Comparison of ENCODE assay signal across 22 cellular contexts in the genomic region with DNA sequence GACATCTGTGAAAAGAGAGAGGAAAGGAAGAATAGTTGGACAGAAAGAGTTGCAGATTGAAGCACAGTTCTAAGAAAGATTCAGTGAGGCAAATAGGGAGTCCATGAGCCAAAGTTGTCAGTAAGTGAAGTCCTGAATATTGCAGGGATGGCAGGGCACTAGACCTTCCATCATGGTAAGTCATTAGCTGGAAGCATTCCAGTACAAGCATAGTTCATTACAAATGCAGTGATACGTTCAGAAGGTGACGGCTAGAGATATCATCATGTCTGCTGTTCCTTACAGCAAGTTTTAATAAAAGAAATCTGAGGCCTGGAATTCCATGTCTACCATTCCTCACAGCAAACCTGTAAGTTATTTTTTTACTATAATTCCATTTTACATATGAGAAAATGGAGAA.
A peak's percentile ranks its signal among the peaks of the same experiment; 100 is the strongest.
DNase-seq lines count a peak whose midpoint lies in the region; ATAC-seq and TF ChIP-seq lines count a peak whose summit lies in the region.
"Had no signal": no experiment of that assay in that cellular context is flagged by ENCODE, and none has a peak within 500 bp of the region (broad histone marks: within the 10 kb centered on the region; RNA-seq: fewer than 3 reads in every experiment).

No MANE protein-coding gene starts in this region.

- no peaks in the 10 kb centered on the region for H3K79me2 ChIP-seq in SK-N-SH (ENCODE audit: insufficient read depth)
- no peaks in the 10 kb centered on the region for H3K79me2 ChIP-seq in PC-3 (ENCODE audit: low read length)

- no peak for TF ChIP-seq RAD21 in SK-N-SH (IDR thresholded peaks at IDR 0.05; ENCODE audit: low read length)

- H3K27me3 Mint-ChIP-seq in CD8-positive, alpha-beta memory T cell: no peaks in the 10 kb centered on the region

- H3K36me3 Mint-ChIP-seq in CD8-positive, alpha-beta memory T cell: no peaks in the 10 kb centered on the region

- H4K20me1 ChIP-seq in SK-N-SH (ENCODE audit: insufficient read depth): no peaks in the 10 kb centered on the region
- no peaks in the 10 kb centered on the region for H4K20me1 ChIP-seq in PC-3 (ENCODE audit: low read length)

- no peak for TF ChIP-seq EP300 in SK-N-SH (IDR thresholded peaks at IDR 0.05; ENCODE audit: borderline replicate concordance in 1 of 2, low read depth in 1 of 2, low read length in 1 of 2)

- H3K9me3 Mint-ChIP-seq in CD8-positive, alpha-beta memory T cell: peaks cover 2 to 42% (median 7%) of the 10 kb centered on the region in 5 donors
- H3K9me3 Mint-ChIP-seq: GM23338, H9 had no signal

- H3K27ac ChIP-seq in SK-N-SH (ENCODE audit: low read depth in 2 of 2, low read length in 1 of 2): no peak overlapping the region
- H3K27ac ChIP-seq in PC-3 (ENCODE audit: low read length): no peak overlapping the region
- H3K27ac ChIP-seq in CD8-positive, alpha-beta memory T cell (ENCODE audit: low read depth, low read length): no peak overlapping the region
- H3K27ac ChIP-seq: SK-N-MC had no signal

- H3K36me3 ChIP-seq in SK-N-SH (replicated peaks in 1 of 2; ENCODE audit: control insufficient read depth in 1 of 2, insufficient read depth in 2 of 2, low read length in 1 of 2) (no peaks in the 10 kb centered on the region), PC-3 (ENCODE audit: low read depth, low read length) (no peaks in the 10 kb centered on the region)
- H3K36me3 ChIP-seq in CD8-positive, alpha-beta memory T cell (ENCODE audit: insufficient read depth, low read length): no peaks in the 10 kb centered on the region

- H3K4me1 ChIP-seq in SK-N-SH (ENCODE audit: control insufficient read depth in 1 of 2, insufficient read depth in 2 of 2, low read depth in 1 of 2, low read length in 1 of 2) (peaks cover 0 to 3% of the 10 kb centered on the region in 2 experiments; a peak in 1 of 4 replicates), PC-3 (ENCODE audit: insufficient read depth, low read length) (no peaks in the 10 kb centered on the region)
- no peaks in the 10 kb centered on the region for H3K4me1 ChIP-seq in CD8-positive, alpha-beta memory T cell (ENCODE audit: insufficient read depth, low read length)

- CTCF ChIA-PET in SK-N-SH (lab: Yijun Ruan, JAX) (no interaction called here), PC-3 (lab: Charles Lee) (no interaction called here)
- CTCF ChIA-PET in CD8-positive, alpha-beta memory T cell (lab: Charles Lee): no interaction called here

- DNase-seq in SK-N-SH (no peak), PC-3 (peak; percentile 27), epithelial cell of proximal tubule (ENCODE audit: low read depth) (peak; percentile 7), renal cortical epithelial cell (ENCODE audit: low read depth) (peak; percentile 15), NCI-H2107 treated with DMSO at 0.1 percent for 48 hours (lab: John Stamatoyannopoulos, UW; ENCODE audit: unreplicated experiment) (no peak)
- DNase-seq in CD8-positive, alpha-beta memory T cell: no peak
- DNase-seq: 8988T, H9, KBM-7, NCI-H1048, NCI-H1417, NCI-H1694 treated with DMSO at 0.1 percent for 48 hours, NCI-H2081 treated with DMSO at 0.1 percent for 48 hours, NCI-H2171 treated with DMSO at 0.1 percent for 48 hours, NCI-H524 treated with DMSO at 0.1 percent for 48 hours, NCI-H774, SHP77 treated with DMSO at 0.1 percent for 48 hours had no signal

- BruUV-seq in PC-3 (replicated peaks; lab: Mats Ljungman, UMichigan): no TSS peak

- no peaks in the 10 kb centered on the region for H3K27me3 ChIP-seq in SK-N-SH (ENCODE audit: insufficient read depth)
- H3K27me3 ChIP-seq in PC-3 (ENCODE audit: low read length): no peaks in the 10 kb centered on the region
- H3K27me3 ChIP-seq in CD8-positive, alpha-beta memory T cell (ENCODE audit: insufficient read depth, low read length, poor library complexity, severe bottlenecking): no peaks in the 10 kb centered on the region

- ATAC-seq in SK-N-SH treated with all-trans-retinoic acid at 6 μM for 48 hours (no peak), PC-3 (no peak), HG03354 (IDR thresholded peaks at IDR 0.05; ENCODE audit: poor library complexity, severe bottlenecking, unreplicated experiment) (no peak)
- ATAC-seq: GM23338, Panc1 had no signal

- TF ChIP-seq CTCF in SK-N-SH (IDR thresholded peaks at IDR 0.05) (no peak), PC-3 (conservative IDR thresholded peaks at IDR 0.05; ENCODE audit: low read depth, low read length) (no peak), epithelial cell of proximal tubule (conservative IDR thresholded peaks at IDR 0.05; ENCODE audit: low read depth, low read length) (no peak)

- H3K4me3 ChIP-seq in SK-N-SH (ENCODE audit: low read depth in 2 of 2, low read length in 1 of 2) (no peak overlapping the region), PC-3 (ENCODE audit: low read length) (no peak overlapping the region), epithelial cell of proximal tubule (ENCODE audit: low read depth, low read length) (no peak overlapping the region)
- H3K4me3 ChIP-seq in CD8-positive, alpha-beta memory T cell (ENCODE audit: low read length): no peak overlapping the region
- H3K4me3 ChIP-seq: GM23338, SK-N-MC had no signal

- H3K9me2 ChIP-seq in SK-N-SH (no peaks in the 10 kb centered on the region), PC-3 (replicated peaks; ENCODE audit: low read length) (no peaks in the 10 kb centered on the region)

- H3K9me3 ChIP-seq in SK-N-SH (no peaks in the 10 kb centered on the region), PC-3 (ENCODE audit: low read length) (no peaks in the 10 kb centered on the region)
- H3K9me3 ChIP-seq in CD8-positive, alpha-beta memory T cell (ENCODE audit: low read length): no peaks in the 10 kb centered on the region

- H3F3A ChIP-seq in SK-N-SH (replicated peaks; ENCODE audit: insufficient read depth): peaks cover 6% of the 10 kb centered on the region
- no peaks in the 10 kb centered on the region for H3F3A ChIP-seq in PC-3 (ENCODE audit: low read length, unreplicated experiment)

- no peak overlapping the region for H3K27ac Mint-ChIP-seq in CD8-positive, alpha-beta memory T cell
- H3K27ac Mint-ChIP-seq: GM23338, H9 had no signal

- H3K4me2 ChIP-seq in SK-N-SH (no peak overlapping the region), PC-3 (ENCODE audit: low read length) (no peak overlapping the region)
- H3K4me2 ChIP-seq: GM23338 had no signal

- no peak overlapping the region for H3K4me3 Mint-ChIP-seq in CD8-positive, alpha-beta memory T cell
- H3K4me3 Mint-ChIP-seq: GM23338, H9 had no signal

- intact Hi-C loops in PC-3 (cut with micrococcal nuclease): no loop called here

- H2AFZ ChIP-seq in SK-N-SH (ENCODE audit: low read depth): no peak overlapping the region
- H2AFZ ChIP-seq in PC-3 (ENCODE audit: low read length): no peak overlapping the region
- H2AFZ ChIP-seq: GM23338 had no signal

- POLR2A ChIA-PET in SK-N-SH (lab: Yijun Ruan, JAX) (no interaction called here), PC-3 (lab: Charles Lee; ENCODE audit: unreplicated experiment) (no interaction called here)
- POLR2A ChIA-PET in CD8-positive, alpha-beta memory T cell (lab: Charles Lee): no interaction called here

- no peaks in the 10 kb centered on the region for H3K4me1 Mint-ChIP-seq in CD8-positive, alpha-beta memory T cell
- H3K4me1 Mint-ChIP-seq: GM23338, H9 had no signal

- no peak overlapping the region for H3K9ac ChIP-seq in SK-N-SH
- H3K9ac ChIP-seq in PC-3 (ENCODE audit: low read length): no peak overlapping the region

- WGBS in SK-N-SH (ENCODE audit: low lambda C conversion rate): 28% methylated on average over 2 of the region's 2 CpGs

TF ChIP-seq in SK-N-SH treated with all-trans-retinoic acid at 6 μM for 48 hours, 23 proteins besides CTCF, POLR2A, EP300 and RAD21:
- TF ChIP-seq TCF4 (CRISPR knock-in tag; IDR thresholded peaks at IDR 0.05; ENCODE audit: borderline replicate concordance) (no peak), ISL1 (CRISPR knock-in tag; IDR thresholded peaks at IDR 0.05) (peak; percentile 36; the same call in 1 of the 2 replicates), RARB (CRISPR knock-in tag; IDR thresholded peaks at IDR 0.05) (no peak), ESRRG (CRISPR knock-in tag; IDR thresholded peaks at IDR 0.05) (no peak), BACH2 (CRISPR knock-in tag; IDR thresholded peaks at IDR 0.05; ENCODE audit: borderline replicate concordance) (no peak), PPARA (CRISPR knock-in tag; IDR thresholded peaks at IDR 0.05; ENCODE audit: borderline replicate concordance) (no peak), ZNF8 (CRISPR knock-in tag; IDR thresholded peaks at IDR 0.05) (no peak)
- TF ChIP-seq, protein P1, sequence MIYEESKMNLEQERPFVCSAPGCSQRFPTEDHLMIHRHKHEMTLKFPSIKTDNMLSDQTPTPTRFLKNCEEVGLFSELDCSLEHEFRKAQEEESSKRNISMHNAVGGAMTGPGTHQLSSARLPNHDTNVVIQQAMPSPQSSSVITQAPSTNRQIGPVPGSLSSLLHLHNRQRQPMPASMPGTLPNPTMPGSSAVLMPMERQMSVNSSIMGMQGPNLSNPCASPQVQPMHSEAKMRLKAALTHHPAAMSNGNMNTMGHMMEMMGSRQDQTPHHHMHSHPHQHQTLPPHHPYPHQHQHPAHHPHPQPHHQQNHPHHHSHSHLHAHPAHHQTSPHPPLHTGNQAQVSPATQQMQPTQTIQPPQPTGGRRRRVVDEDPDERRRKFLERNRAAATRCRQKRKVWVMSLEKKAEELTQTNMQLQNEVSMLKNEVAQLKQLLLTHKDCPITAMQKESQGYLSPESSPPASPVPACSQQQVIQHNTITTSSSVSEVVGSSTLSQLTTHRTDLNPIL (CRISPR knock-in tag; IDR thresholded peaks at IDR 0.05; ENCODE audit: low read depth): no peak

TF ChIP-seq in SK-N-SH, 30 proteins besides CTCF, POLR2A, EP300 and RAD21 (continues in another document):
- no peak for TF ChIP-seq ZBTB33 (IDR thresholded peaks at IDR 0.05; ENCODE audit: borderline replicate concordance, low read depth)
- TF ChIP-seq ELF1 (IDR thresholded peaks at IDR 0.05): no peak
- no peak for TF ChIP-seq SMC3 (IDR thresholded peaks at IDR 0.05; ENCODE audit: low read depth, low read length)
- no peak for TF ChIP-seq NFIC (IDR thresholded peaks at IDR 0.05; ENCODE audit: borderline replicate concordance)
- TF ChIP-seq MEF2A (IDR thresholded peaks at IDR 0.05; ENCODE audit: borderline replicate concordance, low read depth): no peak

Comparison
In these comparisons a context has a peak if more than half of its experiments do, and no peak if none do; other contexts are left out.
1. DNase-seq: peak in PC-3 (single experiment), epithelial cell of proximal tubule (single experiment) and renal cortical epithelial cell (single experiment); none in SK-N-SH (single experiment), NCI-H2107 treated with DMSO at 0.1 percent for 48 hours (single experiment) and CD8-positive, alpha-beta memory T cell (0 of 5).